Comparison of ENCODE assay signal across 24 cellular contexts in the genomic region with DNA sequence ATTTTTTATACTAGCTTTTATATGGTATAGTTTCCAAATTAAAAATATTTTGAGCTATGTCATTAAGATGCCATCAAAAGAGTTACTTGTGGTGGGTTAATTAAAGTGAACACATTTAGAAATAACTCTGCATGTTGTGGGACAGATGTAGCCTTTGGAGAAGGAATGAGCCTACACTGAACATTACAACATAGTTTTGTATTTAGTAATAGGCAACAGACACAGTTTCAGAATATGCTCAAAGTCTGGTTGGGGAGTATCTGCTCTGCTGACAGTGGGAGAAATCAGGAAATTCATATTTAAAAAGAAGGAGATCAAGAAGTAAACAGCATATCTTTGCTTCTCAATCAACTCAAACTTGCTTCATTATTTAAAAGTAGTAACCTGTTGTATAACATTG. TPM values are rescaled to one million over a fixed set of nuclear protein-coding genes. Genes with fewer than 3 reads are reported as not detected.
A peak's percentile ranks its signal among the peaks of the same experiment; 100 is the strongest.
DNase-seq lines count a peak whose midpoint lies in the region; ATAC-seq and TF ChIP-seq lines count a peak whose summit lies in the region.
"Had no signal": no experiment of that assay in that cellular context is flagged by ENCODE, and none has a peak within 500 bp of the region (broad histone marks: within the 10 kb centered on the region; RNA-seq: fewer than 3 reads in every experiment).

No MANE protein-coding gene starts in this region.

- ATAC-seq in GM19455 (IDR thresholded peaks at IDR 0.05; ENCODE audit: unreplicated experiment): no peak
- ATAC-seq in CD8-positive, alpha-beta T cell: no peak
- ATAC-seq: A549; activated CD8-positive, alpha-beta memory T cell treated with anti-CD3 and anti-CD28 coated beads, Interleukin-2, amount 10 ng/mL, durations not matched to agents 7 days and 5 days; HepG2; stimulated activated naive CD8-positive, alpha-beta T cell treated with anti-CD3 and anti-CD28 coated beads, Interleukin-15, amount 100 ng/mL, for 72 hours; T-helper 17 cell had no signal

- no peaks in the 10 kb centered on the region for H3K4me1 Mint-ChIP-seq in CD8-positive, alpha-beta T cell (ENCODE audit: low read depth)
- H3K4me1 Mint-ChIP-seq: activated CD4-positive, alpha-beta T cell treated with anti-CD3 and anti-CD28 coated beads, Interleukin-2, amount 10 ng/mL, durations not matched to agents 7 days and 5 days; activated CD8-positive, alpha-beta memory T cell treated with anti-CD3 and anti-CD28 coated beads, Interleukin-2, amount 10 ng/mL, durations not matched to agents 7 days and 5 days; activated naive CD4-positive, alpha-beta T cell treated with anti-CD3 and anti-CD28 coated beads, Interleukin-2, amount 50 U/mL, for 24 hours; memory B cell; naive B cell; stimulated activated naive CD8-positive, alpha-beta T cell treated with anti-CD3 and anti-CD28 coated beads, Interleukin-15, amount 100 ng/mL, for 72 hours; T-helper 17 cell had no signal

- H3K27ac Mint-ChIP-seq in CD8-positive, alpha-beta T cell: no peak overlapping the region
- H3K27ac Mint-ChIP-seq: activated CD4-positive, alpha-beta T cell treated with anti-CD3 and anti-CD28 coated beads, Interleukin-2, amount 10 ng/mL, durations not matched to agents 7 days and 5 days; activated CD8-positive, alpha-beta memory T cell treated with anti-CD3 and anti-CD28 coated beads, Interleukin-2, amount 10 ng/mL, durations not matched to agents 7 days and 5 days; activated naive CD4-positive, alpha-beta T cell treated with anti-CD3 and anti-CD28 coated beads, Interleukin-2, amount 50 U/mL, for 24 hours; memory B cell; naive B cell; stimulated activated naive CD8-positive, alpha-beta T cell treated with anti-CD3 and anti-CD28 coated beads, Interleukin-15, amount 100 ng/mL, for 72 hours; T-helper 17 cell had no signal

- H3K36me3 Mint-ChIP-seq in CD8-positive, alpha-beta T cell: no peaks in the 10 kb centered on the region
- H3K36me3 Mint-ChIP-seq: activated CD8-positive, alpha-beta memory T cell treated with anti-CD3 and anti-CD28 coated beads, Interleukin-2, amount 10 ng/mL, durations not matched to agents 7 days and 5 days; activated naive CD4-positive, alpha-beta T cell treated with anti-CD3 and anti-CD28 coated beads, Interleukin-2, amount 50 U/mL, for 24 hours; memory B cell had no signal

- POLR2A ChIA-PET in CD8-positive, alpha-beta T cell (lab: Charles Lee): no interaction called here

- peak; percentile 29 for DNase-seq in GM04503 (ENCODE audit: low read depth)
- peak; percentile 38 for DNase-seq in fibroblast of pulmonary artery (ENCODE audit: low read depth)
- no peak for DNase-seq in CD8-positive, alpha-beta T cell
- DNase-seq in HPDE6-E6E7 (ENCODE audit: extremely low spot score): no peak
- DNase-seq in 8988T: no peak
- DNase-seq: activated CD4-positive, alpha-beta T cell treated with anti-CD3 and anti-CD28 coated beads, Interleukin-2, amount 10 ng/mL, durations not matched to agents 7 days and 5 days; activated CD8-positive, alpha-beta memory T cell treated with anti-CD3 and anti-CD28 coated beads, Interleukin-2, amount 10 ng/mL, durations not matched to agents 7 days and 5 days; GDM1; naive B cell; NCI-H1105 treated with DMSO at 0.1 percent for 48 hours; NCI-H2029 treated with DMSO at 0.1 percent for 48 hours; NCI-H345; occipital lobe; stimulated activated naive CD8-positive, alpha-beta T cell treated with anti-CD3 and anti-CD28 coated beads, Interleukin-15, amount 100 ng/mL, for 72 hours; T-helper 17 cell had no signal

- intact Hi-C loops in CD8-positive, alpha-beta T cell (cut with DNase I, micrococcal nuclease): no loop called here

- H3K27ac ChIP-seq in 22Rv1 (peak overlapping the region; percentile 99), VCaP (peak overlapping the region; percentile 44; the same call in 1 of the 2 replicates)
- H3K27ac ChIP-seq in CD8-positive, alpha-beta T cell (ENCODE audit: low read depth, low read length): no peak overlapping the region
- H3K27ac ChIP-seq: A549, epithelial cell of prostate, tibial nerve had no signal

- H3K4me1 ChIP-seq in CD8-positive, alpha-beta T cell (ENCODE audit: insufficient read depth, low read length): no peaks in the 10 kb centered on the region
- H3K4me1 ChIP-seq: tibial nerve had no signal

- H3K27me3 ChIP-seq in CD8-positive, alpha-beta T cell (ENCODE audit: insufficient read depth, low read length): no peaks in the 10 kb centered on the region
- H3K27me3 ChIP-seq: tibial nerve had no signal

- no peak for TF ChIP-seq CTCF in 22Rv1 (IDR thresholded peaks at IDR 0.05)
- TF ChIP-seq CTCF in VCaP (conservative IDR thresholded peaks at IDR 0.05): no peak
- no peak for TF ChIP-seq CTCF in fibroblast of pulmonary artery (IDR thresholded peaks at IDR 0.05; ENCODE audit: low read length, missing control alignments)
- no peak for TF ChIP-seq CTCF in CD8-positive, alpha-beta T cell (IDR thresholded peaks at IDR 0.05)

- H3K4me3 Mint-ChIP-seq in CD8-positive, alpha-beta T cell: no peak overlapping the region
- H3K4me3 Mint-ChIP-seq: activated CD4-positive, alpha-beta T cell treated with anti-CD3 and anti-CD28 coated beads, Interleukin-2, amount 10 ng/mL, durations not matched to agents 7 days and 5 days; activated CD8-positive, alpha-beta memory T cell treated with anti-CD3 and anti-CD28 coated beads, Interleukin-2, amount 10 ng/mL, durations not matched to agents 7 days and 5 days; activated naive CD4-positive, alpha-beta T cell treated with anti-CD3 and anti-CD28 coated beads, Interleukin-2, amount 50 U/mL, for 24 hours; memory B cell; naive B cell; stimulated activated naive CD8-positive, alpha-beta T cell treated with anti-CD3 and anti-CD28 coated beads, Interleukin-15, amount 100 ng/mL, for 72 hours; T-helper 17 cell had no signal

- peaks cover 5% of the 10 kb centered on the region for H3K9me3 Mint-ChIP-seq in CD8-positive, alpha-beta T cell

- H3K9me3 ChIP-seq in CD8-positive, alpha-beta T cell (ENCODE audit: low read length): no peaks in the 10 kb centered on the region
- H3K9me3 ChIP-seq: A549 had no signal

- no peak overlapping the region for H3K4me3 ChIP-seq in fibroblast of pulmonary artery (replicated peaks; ENCODE audit: low read depth, low read length)
- no peak overlapping the region for H3K4me3 ChIP-seq in CD8-positive, alpha-beta T cell (ENCODE audit: low read depth, low read length)
- H3K4me3 ChIP-seq: A549, tibial nerve had no signal

- H3K36me3 ChIP-seq in CD8-positive, alpha-beta T cell (ENCODE audit: insufficient read depth, low read length): no peaks in the 10 kb centered on the region
- H3K36me3 ChIP-seq: tibial nerve had no signal

- H3K27me3 Mint-ChIP-seq in CD8-positive, alpha-beta T cell (ENCODE audit: low read depth): no peaks in the 10 kb centered on the region
- H3K27me3 Mint-ChIP-seq: activated CD4-positive, alpha-beta T cell treated with anti-CD3 and anti-CD28 coated beads, Interleukin-2, amount 10 ng/mL, durations not matched to agents 7 days and 5 days; activated CD8-positive, alpha-beta memory T cell treated with anti-CD3 and anti-CD28 coated beads, Interleukin-2, amount 10 ng/mL, durations not matched to agents 7 days and 5 days; activated naive CD4-positive, alpha-beta T cell treated with anti-CD3 and anti-CD28 coated beads, Interleukin-2, amount 50 U/mL, for 24 hours; memory B cell; naive B cell; stimulated activated naive CD8-positive, alpha-beta T cell treated with anti-CD3 and anti-CD28 coated beads, Interleukin-15, amount 100 ng/mL, for 72 hours; T-helper 17 cell had no signal

- CTCF ChIA-PET in CD8-positive, alpha-beta T cell (lab: Charles Lee): no interaction called here

RNA-seq across cellular contexts. Expression of a gene that starts 23.7 kb away (rescaled TPM):
- total RNA-seq in CD8-positive, alpha-beta T cell: not detected
- total RNA-seq: activated CD4-positive, alpha-beta T cell treated with anti-CD3 and anti-CD28 coated beads, Interleukin-2, amount 10 ng/mL, durations not matched to agents 7 days and 5 days; activated CD8-positive, alpha-beta memory T cell treated with anti-CD3 and anti-CD28 coated beads, Interleukin-2, amount 10 ng/mL, durations not matched to agents 7 days and 5 days; HepG2; T-helper 17 cell had no signal

Comparison
In these comparisons a context has a peak if more than half of its experiments do, and no peak if none do; other contexts are left out.
1. DNase-seq: peak in GM04503 (single experiment) and fibroblast of pulmonary artery (single experiment); none in CD8-positive, alpha-beta T cell (0 of 7), HPDE6-E6E7 (single experiment) and 8988T (single experiment).